ENCODE assay signal across 16 cellular contexts in the genomic region with DNA sequence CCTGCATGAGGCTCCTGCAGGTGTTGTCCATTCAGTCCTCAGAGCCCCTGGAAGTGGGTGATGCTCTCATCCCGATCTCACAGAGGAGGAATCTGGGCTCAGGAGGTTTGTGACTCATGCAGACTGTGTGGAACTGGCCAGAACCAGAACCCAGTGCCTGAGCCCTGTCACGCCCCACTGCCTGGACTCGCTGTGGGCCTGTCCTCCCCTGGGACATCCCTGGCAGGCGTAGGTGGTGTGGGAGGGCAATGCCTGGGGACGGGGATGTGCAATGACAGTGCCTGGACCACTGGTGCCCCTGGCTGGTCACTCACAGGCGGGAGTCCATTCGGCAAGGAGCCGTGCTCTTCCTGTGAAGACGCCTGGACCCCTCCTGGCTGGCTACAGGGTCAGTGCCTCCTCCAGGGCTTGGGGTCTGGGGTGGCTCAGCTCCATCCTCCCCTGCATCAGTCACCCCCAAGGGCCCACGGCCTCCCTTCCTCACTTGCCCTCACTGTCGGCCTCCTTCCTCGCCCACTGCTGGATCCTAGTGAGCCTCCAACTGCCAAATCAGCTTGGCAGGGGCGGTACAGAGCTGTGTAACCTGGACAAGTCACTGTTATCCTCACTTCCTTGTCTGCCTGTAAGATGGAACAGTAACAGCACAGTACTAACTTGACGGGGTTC. TPM values are rescaled to one million over a fixed set of nuclear protein-coding genes. Genes with fewer than 3 reads are reported as not detected.
DNase-seq lines count a peak whose midpoint lies in the region; ATAC-seq and TF ChIP-seq lines count a peak whose summit lies in the region.
"Had no signal": no experiment of that assay in that cellular context is flagged by ENCODE, and none has a peak within 500 bp of the region (broad histone marks: within the 10 kb centered on the region; RNA-seq: fewer than 3 reads in every experiment).

No MANE protein-coding gene starts in this region.

- H3K9me3 Mint-ChIP-seq in T-cell: no peaks in the 10 kb centered on the region
- no peaks in the 10 kb centered on the region for H3K9me3 Mint-ChIP-seq in stimulated activated naive B cell treated with anti-CD40 and anti-IgM and Interleukin-4, amounts not matched to agents 10 μg/mL and 1 μg/mL and 100 μg/mL, for 72 hours

- ATAC-seq in Right ventricle myocardium superior (ENCODE audit: poor library complexity) (no peak), Right ventricle myocardium inferior (no peak), T-cell (replicated peaks in 1 of 4) (no peak), HG02938 (IDR thresholded peaks at IDR 0.05; ENCODE audit: unreplicated experiment) (no peak)
- no peak for ATAC-seq in stimulated activated naive B cell treated with anti-CD40 and anti-IgM and Interleukin-4, amounts not matched to agents 10 μg/mL and 1 μg/mL and 100 μg/mL, for 72 hours (replicated peaks)

- intact Hi-C loops in Right ventricle myocardium superior (cut with DNase I): no loop called here
- intact Hi-C loops in Right ventricle myocardium inferior (cut with DNase I): no loop called here
- intact Hi-C loops in dorsolateral prefrontal cortex (cut with DNase I): no loop called here

- no peak for TF ChIP-seq CTCF in fibroblast of mammary gland (conservative IDR thresholded peaks at IDR 0.05; ENCODE audit: control insufficient read depth, insufficient read depth, low read depth, low read length)
- no peak for TF ChIP-seq CTCF in dorsolateral prefrontal cortex (IDR thresholded peaks at IDR 0.05 in 54 of 56, conservative IDR thresholded peaks at IDR 0.05 in 2 of 56; ENCODE audit: low read depth in 1 of 56, partially characterized antibody in 56 of 56)

- H3K36me3 Mint-ChIP-seq in T-cell: peaks cover 8% of the 10 kb centered on the region
- peaks cover 9 to 31% of the 10 kb centered on the region in 2 donors for H3K36me3 Mint-ChIP-seq in stimulated activated naive B cell treated with anti-CD40 and anti-IgM and Interleukin-4, amounts not matched to agents 10 μg/mL and 1 μg/mL and 100 μg/mL, for 72 hours

- no peak overlapping the region for H3K4me3 ChIP-seq in fibroblast of mammary gland (ENCODE audit: control insufficient read depth, low read depth, low read length)
- no peak overlapping the region for H3K4me3 ChIP-seq in dorsolateral prefrontal cortex

- CTCF ChIA-PET in T-cell (lab: Charles Lee): no interaction called here

- DNase-seq in Right ventricle myocardium superior (peak; percentile 13), Right ventricle myocardium inferior (ENCODE audit: missing footprints) (no peak), T-cell (no peak), fibroblast of mammary gland (ENCODE audit: low read depth) (peak; percentile 17), NCI-H524 (lab: John Stamatoyannopoulos, UW) (no peak), dorsolateral prefrontal cortex (no peak)
- DNase-seq in stimulated activated naive B cell treated with anti-CD40 and anti-IgM and Interleukin-4, amounts not matched to agents 10 μg/mL and 1 μg/mL and 100 μg/mL, for 72 hours: no peak
- DNase-seq: activated effector memory CD4-positive, alpha-beta T cell treated with anti-CD3 and anti-CD28 coated beads, Interleukin-2, amount 50 U/mL, for 16 hours; GDM1; NCI-H1436; NCI-H748 treated with DMSO at 0.1 percent for 48 hours; retina; stimulated activated CD4-positive, alpha-beta T cell treated with anti-CD3 and anti-CD28 coated beads, Interleukin-4, amount 100 ng/mL, for 1 hour had no signal

- no peaks in the 10 kb centered on the region for H3K27me3 Mint-ChIP-seq in T-cell
- no peaks in the 10 kb centered on the region for H3K27me3 Mint-ChIP-seq in stimulated activated naive B cell treated with anti-CD40 and anti-IgM and Interleukin-4, amounts not matched to agents 10 μg/mL and 1 μg/mL and 100 μg/mL, for 72 hours

- peaks cover 76 to 89% (median 89%) of the 10 kb centered on the region in 3 donors for H3K4me1 Mint-ChIP-seq in T-cell
- H3K4me1 Mint-ChIP-seq in stimulated activated naive B cell treated with anti-CD40 and anti-IgM and Interleukin-4, amounts not matched to agents 10 μg/mL and 1 μg/mL and 100 μg/mL, for 72 hours: peaks cover 55 to 61% of the 10 kb centered on the region in 2 donors

- POLR2A ChIA-PET in T-cell (lab: Charles Lee): no interaction called here

- H3K27me3 ChIP-seq in dorsolateral prefrontal cortex: no peaks in the 10 kb centered on the region

- peak overlapping the region in 1 of 3 donors; percentile 54 for H3K4me3 Mint-ChIP-seq in T-cell
- no peak overlapping the region for H3K4me3 Mint-ChIP-seq in stimulated activated naive B cell treated with anti-CD40 and anti-IgM and Interleukin-4, amounts not matched to agents 10 μg/mL and 1 μg/mL and 100 μg/mL, for 72 hours

- H3K27ac ChIP-seq in dorsolateral prefrontal cortex: no peak overlapping the region
- H3K27ac ChIP-seq: C4-2B had no signal

- H3K27ac Mint-ChIP-seq in T-cell: peak overlapping the region; percentile 83 to 86
- H3K27ac Mint-ChIP-seq in stimulated activated naive B cell treated with anti-CD40 and anti-IgM and Interleukin-4, amounts not matched to agents 10 μg/mL and 1 μg/mL and 100 μg/mL, for 72 hours: peak overlapping the region; percentile 84

RNA-seq across cellular contexts. Expression of gene PSTPIP1, which starts 14.9 kb away (rescaled TPM):
- 5.0 TPM for total RNA-seq in Right ventricle myocardium superior
- total RNA-seq in Right ventricle myocardium inferior: 4.5 TPM
- total RNA-seq in T-cell: 100 to 1,000 TPM; 110 to 231 (median 180) TPM
- 10 to 100 TPM in 5 of 120 experiments, 1 to 10 TPM in 115; 1.7 to 14.5 (median 5.3) TPM for total RNA-seq in dorsolateral prefrontal cortex
- total RNA-seq: chondrocyte had no signal

Comparison
In these comparisons a context has a peak if more than half of its experiments do, and no peak if none do; other contexts are left out.
1. DNase-seq: peak in Right ventricle myocardium superior (single experiment) and fibroblast of mammary gland (single experiment); none in Right ventricle myocardium inferior (single experiment), T-cell (0 of 34), stimulated activated naive B cell treated with anti-CD40 and anti-IgM and Interleukin-4, amounts not matched to agents 10 μg/mL and 1 μg/mL and 100 μg/mL, for 72 hours (single experiment), NCI-H524 (0 of 2) and dorsolateral prefrontal cortex (0 of 10).
2. RNA of gene PSTPIP1, which starts 14.9 kb away (total RNA-seq): 110 to 231 TPM in T-cell; 1.7 to 14.5 TPM in dorsolateral prefrontal cortex, 5.0 TPM in Right ventricle myocardium superior (single experiment) and 4.5 TPM in Right ventricle myocardium inferior (single experiment); every median in the first group is over 4 times any median in the second.